26 cellular contexts compared by ENCODE assay signal in the genomic region with DNA sequence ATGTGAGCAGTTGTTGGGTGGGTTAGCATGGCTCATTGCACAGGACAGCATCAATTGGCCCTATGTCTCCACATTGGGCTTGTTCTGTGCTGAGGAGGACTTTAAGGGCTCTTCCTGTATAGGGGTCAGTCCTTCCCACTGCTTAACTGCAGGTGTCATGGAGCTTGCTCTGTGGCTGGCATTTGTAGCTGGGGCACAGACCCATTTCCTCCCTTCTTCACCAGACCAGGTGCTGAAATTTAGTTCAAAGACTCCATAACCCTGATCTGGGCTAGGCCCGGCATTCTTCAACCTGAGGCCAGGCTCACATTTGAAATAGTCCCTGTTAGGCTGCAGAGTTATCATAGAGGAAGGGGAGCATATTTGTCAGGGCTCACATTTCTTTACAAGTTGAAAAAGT. TPM values are rescaled to one million over a fixed set of nuclear protein-coding genes. Genes with fewer than 3 reads are reported as not detected.
DNase-seq lines count a peak whose midpoint lies in the region; ATAC-seq, FAIRE-seq and TF ChIP-seq lines count a peak whose summit lies in the region.
"Had no signal": no experiment of that assay in that cellular context is flagged by ENCODE, and none has a peak within 500 bp of the region (broad histone marks: within the 10 kb centered on the region; RNA-seq: fewer than 3 reads in every experiment).

No MANE protein-coding gene starts in this region.

- DNase-seq in CD4-positive, CD25-positive, alpha-beta regulatory T cell = no peak
- no peak for DNase-seq in GM12891 (ENCODE audit: insufficient read length, low spot score)
- DNase-seq in activated B cell treated with CpG ODN at 0.5 μM for 24 hours = no peak
- DNase-seq in natural killer cell = no peak
- DNase-seq in SW480 (ENCODE audit: low spot score) = no peak
- no peak for DNase-seq in medulla oblongata (ENCODE audit: extremely low spot score)
- DNase-seq: activated naive CD4-positive, alpha-beta T cell treated with anti-CD3 and anti-CD28 coated beads, Interleukin-2, amount 10 ng/mL, durations not matched to agents 7 days and 5 days; colonic mucosa; DMS 273 treated with DMSO at 0.1 percent for 48 hours; foreskin fibroblast; GOT3; head of caudate nucleus; HFFc6; Kasumi-1; kidney; NCI-H1694 treated with DMSO at 0.1 percent for 48 hours; NCI-H2171; NCI-H510A treated with DMSO at 0.1 percent for 48 hours; right cardiac atrium; SHP77 treated with DMSO at 0.1 percent for 48 hours; upper lobe of right lung had no signal

- H3K36me3 Mint-ChIP-seq in CD4-positive, CD25-positive, alpha-beta regulatory T cell = peaks cover 32% of the 10 kb centered on the region
- H3K36me3 Mint-ChIP-seq in activated B cell treated with CpG ODN at 0.5 μM for 24 hours (ENCODE audit: low read depth) = peaks cover 14% of the 10 kb centered on the region
- H3K36me3 Mint-ChIP-seq in natural killer cell = no peaks in the 10 kb centered on the region

- no peak for TF ChIP-seq POLR2A in GM12891 (IDR thresholded peaks at IDR 0.05; ENCODE audit: low read depth, low read length)

- intact Hi-C loops in activated B cell treated with CpG ODN at 0.5 μM for 24 hours (cut with micrococcal nuclease) = no loop called here
- intact Hi-C loops in natural killer cell (cut with micrococcal nuclease) = loop anchor here (1.0 kb wide), 1 partner anchor 8 kb away; no protein-coding TSS in a partner anchor

- H3K27me3 Mint-ChIP-seq in CD4-positive, CD25-positive, alpha-beta regulatory T cell = no peaks in the 10 kb centered on the region
- H3K27me3 Mint-ChIP-seq in activated B cell treated with CpG ODN at 0.5 μM for 24 hours (no peaks in the 10 kb centered on the region), natural killer cell (ENCODE audit: low read depth in 2 of 2) (no peaks in the 10 kb centered on the region)
- H3K27me3 Mint-ChIP-seq: activated naive CD4-positive, alpha-beta T cell treated with anti-CD3 and anti-CD28 coated beads, Interleukin-2, amount 10 ng/mL, durations not matched to agents 7 days and 5 days had no signal

- H3K27ac ChIP-seq in CD4-positive, CD25-positive, alpha-beta regulatory T cell (ENCODE audit: insufficient read depth, low read length, poor library complexity, severe bottlenecking) = peak overlapping the region; percentile 56
- H3K27ac ChIP-seq: colonic mucosa, neural progenitor cell, upper lobe of right lung had no signal

- TF ChIP-seq CTCF in activated B cell treated with CpG ODN at 0.5 μM for 24 hours (IDR thresholded peaks at IDR 0.05) (no peak), natural killer cell (IDR thresholded peaks at IDR 0.05) (no peak)

- H3K4me1 ChIP-seq in CD4-positive, CD25-positive, alpha-beta regulatory T cell (ENCODE audit: control insufficient read depth, insufficient read depth, low read length, poor library complexity, severe bottlenecking) = peaks cover 92% of the 10 kb centered on the region
- H3K4me1 ChIP-seq: colonic mucosa had no signal

- peaks cover 3% of the 10 kb centered on the region for H3K36me3 ChIP-seq in CD4-positive, CD25-positive, alpha-beta regulatory T cell (ENCODE audit: control insufficient read depth, insufficient read depth, low read length)
- H3K36me3 ChIP-seq: colonic mucosa, neural progenitor cell, Peyer's patch, upper lobe of right lung had no signal

- POLR2A ChIA-PET in activated B cell treated with CpG ODN at 0.5 μM for 24 hours (lab: Charles Lee) = interaction anchor here (0.6 to 0.8 kb wide), 2 partner anchors 8 to 514 kb away, joined by 6 to 9 read pairs; no protein-coding TSS in a partner anchor

- peak overlapping the region; percentile 83 to 89 (median 87) for H3K27ac Mint-ChIP-seq in CD4-positive, CD25-positive, alpha-beta regulatory T cell
- H3K27ac Mint-ChIP-seq in activated B cell treated with CpG ODN at 0.5 μM for 24 hours (peak overlapping the region; percentile 18), natural killer cell (peak overlapping the region; percentile 91 to 93)
- H3K27ac Mint-ChIP-seq: HFFc6, neural progenitor cell had no signal

- H3K4me3 ChIP-seq in CD4-positive, CD25-positive, alpha-beta regulatory T cell (ENCODE audit: low read depth, low read length) = peak overlapping the region; percentile 72
- H3K4me3 ChIP-seq: colonic mucosa, neural progenitor cell, Peyer's patch, upper lobe of right lung had no signal

- peak; percentile 52 for FAIRE-seq in GM12891 (lab: Jason Lieb, UNC)
- FAIRE-seq: kidney, TTC549 had no signal

- H3K4me1 Mint-ChIP-seq in CD4-positive, CD25-positive, alpha-beta regulatory T cell = peaks cover 65 to 97% (median 89%) of the 10 kb centered on the region in 4 donors
- peaks cover 92% of the 10 kb centered on the region for H3K4me1 Mint-ChIP-seq in activated B cell treated with CpG ODN at 0.5 μM for 24 hours
- H3K4me1 Mint-ChIP-seq in natural killer cell = peaks cover 88 to 91% of the 10 kb centered on the region in 2 donors

- H3K27me3 ChIP-seq in CD4-positive, CD25-positive, alpha-beta regulatory T cell (ENCODE audit: control insufficient read depth, insufficient read depth, low read length) = no peaks in the 10 kb centered on the region
- H3K27me3 ChIP-seq: colonic mucosa, neural progenitor cell, Peyer's patch, upper lobe of right lung had no signal

- ATAC-seq in CD4-positive, CD25-positive, alpha-beta regulatory T cell (ENCODE audit: low read depth in 2 of 2) = no peak
- ATAC-seq in activated B cell treated with CpG ODN at 0.5 μM for 24 hours (ENCODE audit: low read depth) = no peak
- no peak for ATAC-seq in natural killer cell
- ATAC-seq in GM18861 (IDR thresholded peaks at IDR 0.05; ENCODE audit: unreplicated experiment) = no peak
- ATAC-seq: esophagus mucosa, right cardiac atrium, upper lobe of right lung had no signal

- peaks cover 0 to 7% (median 0%) of the 10 kb centered on the region in 7 donors for H3K9me3 Mint-ChIP-seq in CD4-positive, CD25-positive, alpha-beta regulatory T cell
- peaks cover 6% of the 10 kb centered on the region for H3K9me3 Mint-ChIP-seq in activated B cell treated with CpG ODN at 0.5 μM for 24 hours
- no peaks in the 10 kb centered on the region for H3K9me3 Mint-ChIP-seq in natural killer cell
- H3K9me3 Mint-ChIP-seq: HFFc6, neural progenitor cell had no signal

- CTCF ChIA-PET in activated B cell treated with CpG ODN at 0.5 μM for 24 hours (lab: Charles Lee) = no interaction called here

- peak overlapping the region; percentile 33 to 77 (median 67) for H3K4me3 Mint-ChIP-seq in CD4-positive, CD25-positive, alpha-beta regulatory T cell
- no peak overlapping the region for H3K4me3 Mint-ChIP-seq in activated B cell treated with CpG ODN at 0.5 μM for 24 hours
- peak overlapping the region; percentile 57 for H3K4me3 Mint-ChIP-seq in natural killer cell
- H3K4me3 Mint-ChIP-seq: activated naive CD4-positive, alpha-beta T cell treated with anti-CD3 and anti-CD28 coated beads, Interleukin-2, amount 10 ng/mL, durations not matched to agents 7 days and 5 days; HFFc6; neural progenitor cell had no signal

- no peaks in the 10 kb centered on the region for H3K9me3 ChIP-seq in CD4-positive, CD25-positive, alpha-beta regulatory T cell (ENCODE audit: control insufficient read depth in 2 of 2, low read length in 2 of 2)
- H3K9me3 ChIP-seq: colonic mucosa, Peyer's patch, upper lobe of right lung had no signal

TF ChIP-seq in GM12891, 5 proteins besides CTCF, POLR2A, EP300 and RAD21:
- TF ChIP-seq SPI1 (IDR thresholded peaks at IDR 0.05; ENCODE audit: low read depth, low read length) (no peak), POU2F2 (IDR thresholded peaks at IDR 0.05; ENCODE audit: low read depth, low read length) (no peak), PAX5 (IDR thresholded peaks at IDR 0.05; ENCODE audit: insufficient read depth, low read length, severe bottlenecking) (no peak), POLR2AphosphoS5 (IDR thresholded peaks at IDR 0.05; ENCODE audit: low read depth, low read length) (no peak), TAF1 (IDR thresholded peaks at IDR 0.05; ENCODE audit: low read depth, low read length) (no peak)

RNA-seq across cellular contexts. Expression of a gene that starts 12.8 kb away (rescaled TPM):
- 192 TPM for total RNA-seq in CD4-positive, CD25-positive, alpha-beta regulatory T cell
- 100 to 1,000 TPM in 2 of 4 donors, 10 to 100 TPM in 2; 70.2 to 114 (median 99.5) TPM for polyA plus RNA-seq in CD4-positive, CD25-positive, alpha-beta regulatory T cell
- polyA plus RNA-seq in GM12891 (2012; ENCODE audit: low read depth, missing spikeins) = 9.8 TPM
- 40.1 and 40.6 TPM in 2 replicates for total RNA-seq in activated B cell treated with CpG ODN at 0.5 μM for 24 hours
- total RNA-seq in natural killer cell = 100 to 1,000 TPM in 1 of 3 donors, 10 to 100 TPM in 2; 85.3 to 118 (median 96.1) TPM

Comparison
In these comparisons a context has a peak if more than half of its experiments do, and no peak if none do; other contexts are left out.
1. H3K27ac Mint-ChIP-seq: peak in every context shown above with its lines; median percentile 92 in natural killer cell; 87 in CD4-positive, CD25-positive, alpha-beta regulatory T cell; 18 in activated B cell treated with CpG ODN at 0.5 μM for 24 hours.